16 cellular contexts compared by ENCODE assay signal in the genomic region with DNA sequence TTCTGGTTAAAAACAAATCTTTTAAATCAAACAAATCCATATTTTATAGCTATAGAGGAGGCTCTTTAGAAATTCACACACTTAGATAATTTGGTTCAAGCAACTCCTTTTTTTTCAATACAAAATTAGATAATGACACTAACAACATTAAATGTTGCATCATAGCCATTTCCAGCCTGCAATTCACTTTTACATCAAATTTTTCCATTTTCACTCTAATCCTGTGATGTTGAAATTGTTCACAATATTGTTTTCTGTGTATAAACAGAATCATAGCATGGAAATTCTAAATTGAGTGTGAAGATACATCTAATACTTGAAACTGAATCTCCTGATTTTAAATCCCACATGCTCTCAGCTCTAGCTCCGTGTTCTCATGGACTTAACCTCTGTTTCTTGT.
A peak's percentile ranks its signal among the peaks of the same experiment; 100 is the strongest.
DNase-seq lines count a peak whose midpoint lies in the region; ATAC-seq and TF ChIP-seq lines count a peak whose summit lies in the region.
"Had no signal": no experiment of that assay in that cellular context is flagged by ENCODE, and none has a peak within 500 bp of the region (broad histone marks: within the 10 kb centered on the region; RNA-seq: fewer than 3 reads in every experiment).

No MANE protein-coding gene starts in this region.

- TF ChIP-seq RAD21 in SK-N-SH (IDR thresholded peaks at IDR 0.05; ENCODE audit: low read length), result no peak

- no peak for ATAC-seq in SK-N-SH treated with all-trans-retinoic acid at 6 μM for 48 hours
- no peak for ATAC-seq in gastrocnemius medialis
- ATAC-seq: GM23338 had no signal

- TF ChIP-seq EP300 in SK-N-SH (IDR thresholded peaks at IDR 0.05; ENCODE audit: borderline replicate concordance in 1 of 2, low read depth in 1 of 2, low read length in 1 of 2), result no peak

- no peak for TF ChIP-seq POLR2A in gastrocnemius medialis (IDR thresholded peaks at IDR 0.05)

- no peak overlapping the region for H3K4me3 ChIP-seq in SK-N-SH (ENCODE audit: low read depth in 2 of 2, low read length in 1 of 2)
- no peak overlapping the region for H3K4me3 ChIP-seq in KMS-11 (IDR thresholded peaks at IDR 0.05; ENCODE audit: insufficient read depth, low read depth, low read length)
- H3K4me3 ChIP-seq in gastrocnemius medialis, result no peak overlapping the region
- H3K4me3 ChIP-seq: GM23338 had no signal

- intact Hi-C loops in gastrocnemius medialis (cut with DNase I; ENCODE audit: low total_unique reads), result no loop called here

- H3K9ac ChIP-seq in SK-N-SH, result no peak overlapping the region
- no peak overlapping the region for H3K9ac ChIP-seq in KMS-11

- peaks cover 18% of the 10 kb centered on the region for H3F3A ChIP-seq in SK-N-SH (replicated peaks; ENCODE audit: insufficient read depth)

- DNase-seq in SK-N-SH, result no peak
- DNase-seq in fibroblast of gingiva (ENCODE audit: low read depth), result peak; percentile 8
- no peak for DNase-seq in AML-193 (lab: John Stamatoyannopoulos, UW)
- no peak for DNase-seq in gastrocnemius medialis
- DNase-seq in activated CD4-positive, alpha-beta T cell treated with anti-CD3 and anti-CD28 coated beads, Interleukin-2, amount 50 U/mL, for 4 hours, result no peak
- DNase-seq: ACHN; Caco-2; CD4-positive, alpha-beta T cell; DMS79 treated with DMSO at 0.1 percent for 48 hours; GF-D8; HCEC 1CT had no signal

- H3K36me3 ChIP-seq in SK-N-SH (replicated peaks in 1 of 2; ENCODE audit: control insufficient read depth in 1 of 2, insufficient read depth in 2 of 2, low read length in 1 of 2) (no peaks in the 10 kb centered on the region), KMS-11 (ENCODE audit: insufficient read depth) (no peaks in the 10 kb centered on the region), gastrocnemius medialis (no peaks in the 10 kb centered on the region)

- CTCF ChIA-PET in SK-N-SH (lab: Yijun Ruan, JAX), result interaction anchor here (0.7 to 1.3 kb wide), 2 partner anchors 9 to 485 kb away, joined by 3 to 4 read pairs; no protein-coding TSS in a partner anchor

- no peaks in the 10 kb centered on the region for H3K9me2 ChIP-seq in SK-N-SH

- POLR2A ChIA-PET in SK-N-SH (lab: Yijun Ruan, JAX), result no interaction called here

- H2AFZ ChIP-seq in SK-N-SH (ENCODE audit: low read depth) (no peak overlapping the region), KMS-11 (ENCODE audit: low read depth) (no peak overlapping the region)
- H2AFZ ChIP-seq: GM23338 had no signal

- H3K9me3 ChIP-seq in SK-N-SH (no peaks in the 10 kb centered on the region), gastrocnemius medialis (no peaks in the 10 kb centered on the region)
- H3K9me3 ChIP-seq: Caco-2 had no signal

- 46% methylated on average over 1 of the region's 1 CpG for WGBS in SK-N-SH (ENCODE audit: low lambda C conversion rate)

- no peak overlapping the region for H3K4me2 ChIP-seq in SK-N-SH
- peak overlapping the region; percentile 55; the same call in 1 of the 2 replicates for H3K4me2 ChIP-seq in KMS-11
- H3K4me2 ChIP-seq: GM23338 had no signal

- TF ChIP-seq CTCF in SK-N-SH (IDR thresholded peaks at IDR 0.05) (no peak), KMS-11 (conservative IDR thresholded peaks at IDR 0.05; ENCODE audit: low read depth, low read length) (no peak), gastrocnemius medialis (IDR thresholded peaks at IDR 0.05 in 4 of 5, conservative IDR thresholded peaks at IDR 0.05 in 1 of 5) (no peak)

- H3K27me3 ChIP-seq in SK-N-SH (ENCODE audit: insufficient read depth) (no peaks in the 10 kb centered on the region), KMS-11 (ENCODE audit: insufficient read depth, low read depth) (no peaks in the 10 kb centered on the region), gastrocnemius medialis (no peaks in the 10 kb centered on the region)

- H3K4me1 ChIP-seq in SK-N-SH (ENCODE audit: control insufficient read depth in 1 of 2, insufficient read depth in 2 of 2, low read depth in 1 of 2, low read length in 1 of 2) (peaks cover 2 to 6% of the 10 kb centered on the region in 2 experiments; a peak in 3 of 4 replicates), KMS-11 (ENCODE audit: low read depth, poor library complexity, severe bottlenecking) (peaks cover 27% of the 10 kb centered on the region), gastrocnemius medialis (no peaks in the 10 kb centered on the region)

- H3K27ac ChIP-seq in SK-N-SH (ENCODE audit: low read depth in 2 of 2, low read length in 1 of 2) (no peak overlapping the region), KMS-11 (no peak overlapping the region), gastrocnemius medialis (no peak overlapping the region)
- H3K27ac ChIP-seq: C4-2B, HL-60 had no signal

- H3K79me2 ChIP-seq in SK-N-SH (ENCODE audit: insufficient read depth), result no peaks in the 10 kb centered on the region
- H3K79me2 ChIP-seq in KMS-11 (ENCODE audit: insufficient read depth, low read depth), result no peaks in the 10 kb centered on the region

- in situ Hi-C loops in gastrocnemius medialis (cut with MboI; ENCODE audit: low sequenced_read_pairs in 4 of 4), result no loop called here

- no peaks in the 10 kb centered on the region for H4K20me1 ChIP-seq in SK-N-SH (ENCODE audit: insufficient read depth)
- H4K20me1 ChIP-seq in KMS-11 (ENCODE audit: insufficient read depth), result no peaks in the 10 kb centered on the region

TF ChIP-seq in SK-N-SH treated with all-trans-retinoic acid at 6 μM for 48 hours, 23 proteins besides CTCF, POLR2A, EP300 and RAD21:
- TF ChIP-seq, protein P1, sequence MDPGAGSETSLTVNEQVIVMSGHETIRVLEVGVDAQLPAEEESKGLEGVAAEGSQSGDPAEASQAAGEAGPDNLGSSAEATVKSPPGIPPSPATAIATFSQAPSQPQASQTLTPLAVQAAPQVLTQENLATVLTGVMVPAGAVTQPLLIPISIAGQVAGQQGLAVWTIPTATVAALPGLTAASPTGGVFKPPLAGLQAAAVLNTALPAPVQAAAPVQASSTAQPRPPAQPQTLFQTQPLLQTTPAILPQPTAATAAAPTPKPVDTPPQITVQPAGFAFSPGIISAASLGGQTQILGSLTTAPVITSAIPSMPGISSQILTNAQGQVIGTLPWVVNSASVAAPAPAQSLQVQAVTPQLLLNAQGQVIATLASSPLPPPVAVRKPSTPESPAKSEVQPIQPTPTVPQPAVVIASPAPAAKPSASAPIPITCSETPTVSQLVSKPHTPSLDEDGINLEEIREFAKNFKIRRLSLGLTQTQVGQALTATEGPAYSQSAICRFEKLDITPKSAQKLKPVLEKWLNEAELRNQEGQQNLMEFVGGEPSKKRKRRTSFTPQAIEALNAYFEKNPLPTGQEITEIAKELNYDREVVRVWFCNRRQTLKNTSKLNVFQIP (CRISPR knock-in tag; IDR thresholded peaks at IDR 0.05; ENCODE audit: borderline replicate concordance, low read depth), result no peak
- TF ChIP-seq ISL1 (CRISPR knock-in tag; IDR thresholded peaks at IDR 0.05) (peak; percentile 37; the same call in 1 of the 2 replicates), ZFP30 (CRISPR knock-in tag; IDR thresholded peaks at IDR 0.05) (no peak), SNAI2 (CRISPR knock-in tag; IDR thresholded peaks at IDR 0.05) (no peak), PPARA (CRISPR knock-in tag; IDR thresholded peaks at IDR 0.05; ENCODE audit: borderline replicate concordance) (no peak), ESRRG (CRISPR knock-in tag; IDR thresholded peaks at IDR 0.05) (no peak), CSDC2 (CRISPR knock-in tag; IDR thresholded peaks at IDR 0.05) (no peak), ZNF8 (CRISPR knock-in tag; IDR thresholded peaks at IDR 0.05) (no peak)

TF ChIP-seq in SK-N-SH, 30 proteins besides CTCF, POLR2A, EP300 and RAD21 (continues in another document):
- TF ChIP-seq ELF1 (IDR thresholded peaks at IDR 0.05) (no peak), FOXM1 (IDR thresholded peaks at IDR 0.05; ENCODE audit: low read depth) (no peak), TEAD4 (IDR thresholded peaks at IDR 0.05; ENCODE audit: borderline replicate concordance, insufficient read depth) (no peak), SIN3A (IDR thresholded peaks at IDR 0.05; ENCODE audit: borderline replicate concordance, low read depth, low read length) (no peak), NFIC (IDR thresholded peaks at IDR 0.05; ENCODE audit: borderline replicate concordance) (no peak), GABPA (IDR thresholded peaks at IDR 0.05; ENCODE audit: low read depth) (no peak)
- TF ChIP-seq, protein P2, sequence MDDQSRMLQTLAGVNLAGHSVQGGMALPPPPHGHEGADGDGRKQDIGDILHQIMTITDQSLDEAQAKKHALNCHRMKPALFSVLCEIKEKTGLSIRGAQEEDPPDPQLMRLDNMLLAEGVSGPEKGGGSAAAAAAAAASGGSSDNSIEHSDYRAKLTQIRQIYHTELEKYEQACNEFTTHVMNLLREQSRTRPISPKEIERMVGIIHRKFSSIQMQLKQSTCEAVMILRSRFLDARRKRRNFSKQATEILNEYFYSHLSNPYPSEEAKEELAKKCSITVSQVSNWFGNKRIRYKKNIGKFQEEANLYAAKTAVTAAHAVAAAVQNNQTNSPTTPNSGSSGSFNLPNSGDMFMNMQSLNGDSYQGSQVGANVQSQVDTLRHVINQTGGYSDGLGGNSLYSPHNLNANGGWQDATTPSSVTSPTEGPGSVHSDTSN (IDR thresholded peaks at IDR 0.05), result no peak
- TF ChIP-seq, protein P3, sequence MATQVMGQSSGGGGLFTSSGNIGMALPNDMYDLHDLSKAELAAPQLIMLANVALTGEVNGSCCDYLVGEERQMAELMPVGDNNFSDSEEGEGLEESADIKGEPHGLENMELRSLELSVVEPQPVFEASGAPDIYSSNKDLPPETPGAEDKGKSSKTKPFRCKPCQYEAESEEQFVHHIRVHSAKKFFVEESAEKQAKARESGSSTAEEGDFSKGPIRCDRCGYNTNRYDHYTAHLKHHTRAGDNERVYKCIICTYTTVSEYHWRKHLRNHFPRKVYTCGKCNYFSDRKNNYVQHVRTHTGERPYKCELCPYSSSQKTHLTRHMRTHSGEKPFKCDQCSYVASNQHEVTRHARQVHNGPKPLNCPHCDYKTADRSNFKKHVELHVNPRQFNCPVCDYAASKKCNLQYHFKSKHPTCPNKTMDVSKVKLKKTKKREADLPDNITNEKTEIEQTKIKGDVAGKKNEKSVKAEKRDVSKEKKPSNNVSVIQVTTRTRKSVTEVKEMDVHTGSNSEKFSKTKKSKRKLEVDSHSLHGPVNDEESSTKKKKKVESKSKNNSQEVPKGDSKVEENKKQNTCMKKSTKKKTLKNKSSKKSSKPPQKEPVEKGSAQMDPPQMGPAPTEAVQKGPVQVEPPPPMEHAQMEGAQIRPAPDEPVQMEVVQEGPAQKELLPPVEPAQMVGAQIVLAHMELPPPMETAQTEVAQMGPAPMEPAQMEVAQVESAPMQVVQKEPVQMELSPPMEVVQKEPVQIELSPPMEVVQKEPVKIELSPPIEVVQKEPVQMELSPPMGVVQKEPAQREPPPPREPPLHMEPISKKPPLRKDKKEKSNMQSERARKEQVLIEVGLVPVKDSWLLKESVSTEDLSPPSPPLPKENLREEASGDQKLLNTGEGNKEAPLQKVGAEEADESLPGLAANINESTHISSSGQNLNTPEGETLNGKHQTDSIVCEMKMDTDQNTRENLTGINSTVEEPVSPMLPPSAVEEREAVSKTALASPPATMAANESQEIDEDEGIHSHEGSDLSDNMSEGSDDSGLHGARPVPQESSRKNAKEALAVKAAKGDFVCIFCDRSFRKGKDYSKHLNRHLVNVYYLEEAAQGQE (IDR thresholded peaks at IDR 0.05; ENCODE audit: low read depth, low read length), result no peak
